ENCODE assay signal across 1 cellular context in genomic region chr3:126926684-126927404, GRCh38.
TF ChIP-seq lines count a peak whose summit lies in the region.

No MANE protein-coding gene starts in this region.

TF ChIP-seq in SK-N-SH, 30 proteins besides CTCF, POLR2A, EP300 and RAD21 (continued from another document):
- TF ChIP-seq REST (IDR thresholded peaks at IDR 0.05; ENCODE audit: low read depth, low read length) (peak; percentile 30; the same call in 1 of the 2 replicates), GABPA (IDR thresholded peaks at IDR 0.05; ENCODE audit: low read depth) (no peak), GATA2 (CRISPR knock-in tag; IDR thresholded peaks at IDR 0.05) (no peak), NFIC (IDR thresholded peaks at IDR 0.05; ENCODE audit: borderline replicate concordance) (peak; percentile 62), NRF1 (IDR thresholded peaks at IDR 0.05; ENCODE audit: low read depth, low read length) (no peak), POLR2AphosphoS5 (IDR thresholded peaks at IDR 0.05; ENCODE audit: low read depth, low read length) (no peak), PBX3 (IDR thresholded peaks at IDR 0.05) (peak; percentile 26; the same call in 1 of the 2 replicates), TCF12 (IDR thresholded peaks at IDR 0.05) (peak; percentile 60), ELF1 (IDR thresholded peaks at IDR 0.05) (no peak), SIN3A (IDR thresholded peaks at IDR 0.05; ENCODE audit: borderline replicate concordance, low read depth, low read length) (no peak), RXRA (IDR thresholded peaks at IDR 0.05; ENCODE audit: borderline replicate concordance, low read depth) (no peak), CHD2 (IDR thresholded peaks at IDR 0.05; ENCODE audit: low read length, partially characterized antibody) (no peak), JUND (IDR thresholded peaks at IDR 0.05) (peak; percentile 83), SMC3 (IDR thresholded peaks at IDR 0.05; ENCODE audit: low read depth, low read length) (no peak), MAX (IDR thresholded peaks at IDR 0.05; ENCODE audit: low read depth) (peak; percentile 68), RCOR1 (IDR thresholded peaks at IDR 0.05; ENCODE audit: low read length) (no peak)
